1 cellular context compared by ENCODE assay signal in genomic region chr17:82103588-82104451, GRCh38.
A peak's percentile ranks its signal among the peaks of the same experiment; 100 is the strongest.
TF ChIP-seq lines count a peak whose summit lies in the region.

No MANE protein-coding gene starts in this region.

TF ChIP-seq in HepG2, 621 proteins besides CTCF, POLR2A, EP300 and RAD21 (continued from another document and continues in another):
- no peak for TF ChIP-seq NCOR1 (IDR thresholded peaks at IDR 0.05; ENCODE audit: borderline replicate concordance, low read length)
- peak; percentile 30; the same call in 1 of the 2 replicates for TF ChIP-seq KDM3A (CRISPR knock-in tag; IDR thresholded peaks at IDR 0.05; ENCODE audit: low read depth)
- TF ChIP-seq DNMT1 (CRISPR knock-in tag; IDR thresholded peaks at IDR 0.05), result no peak
- no peak for TF ChIP-seq PHF20 (CRISPR knock-in tag; IDR thresholded peaks at IDR 0.05)
- 0 out of 2 replicates have a peak, but pooled peaks have one; percentile 13 for TF ChIP-seq CREB1 (IDR thresholded peaks at IDR 0.05)
- no peak for TF ChIP-seq CREB1 (CRISPR knock-in tag; IDR thresholded peaks at IDR 0.05)
- 0 out of 2 replicates have a peak, but pooled peaks have one; percentile 72 for TF ChIP-seq ZNF670 (CRISPR knock-in tag; IDR thresholded peaks at IDR 0.05; ENCODE audit: borderline replicate concordance)
- no peak for TF ChIP-seq ZBTB46 (CRISPR knock-in tag; IDR thresholded peaks at IDR 0.05; ENCODE audit: borderline replicate concordance)
- no peak for TF ChIP-seq ZNF276 (CRISPR knock-in tag; IDR thresholded peaks at IDR 0.05; ENCODE audit: low read depth)
- peak; percentile 33 for TF ChIP-seq TBL1XR1 (IDR thresholded peaks at IDR 0.05; ENCODE audit: borderline replicate concordance, low read length, partially characterized antibody)
- peak; percentile 58 for TF ChIP-seq MXD1 (CRISPR knock-in tag; IDR thresholded peaks at IDR 0.05)
- no peak for TF ChIP-seq ZNF510 (CRISPR knock-in tag; IDR thresholded peaks at IDR 0.05; ENCODE audit: low read depth)
- TF ChIP-seq PRMT3 (CRISPR knock-in tag; IDR thresholded peaks at IDR 0.05; ENCODE audit: borderline replicate concordance, low read depth), result no peak
- TF ChIP-seq RELA (CRISPR knock-in tag; IDR thresholded peaks at IDR 0.05), result no peak
- no peak for TF ChIP-seq GABPA (IDR thresholded peaks at IDR 0.05; ENCODE audit: low read depth, low read length)
- TF ChIP-seq GABPA (CRISPR knock-in tag; IDR thresholded peaks at IDR 0.05; ENCODE audit: low read depth), result peak; percentile 35; the same call in 1 of the 2 replicates
- TF ChIP-seq NR2F6 (IDR thresholded peaks at IDR 0.05), result peak; percentile 95
- TF ChIP-seq NR2F6 (CRISPR knock-in tag; IDR thresholded peaks at IDR 0.05), result peak; percentile 97
- peak; percentile 74 for TF ChIP-seq TEAD3 (CRISPR knock-in tag; optimal IDR thresholded peaks at IDR 0.05; ENCODE audit: borderline replicate concordance)
- TF ChIP-seq ZNF234 (CRISPR knock-in tag; conservative IDR thresholded peaks at IDR 0.05), result no peak
- TF ChIP-seq SIX4 (CRISPR knock-in tag; IDR thresholded peaks at IDR 0.05), result peak; percentile 70
- peak; percentile 73 for TF ChIP-seq THAP11 (CRISPR knock-in tag; IDR thresholded peaks at IDR 0.05)
- 0 out of 2 replicates have a peak, but pooled peaks have one; percentile 76 for TF ChIP-seq LRRFIP1 (CRISPR knock-in tag; conservative IDR thresholded peaks at IDR 0.05)
- TF ChIP-seq ZNF800 (CRISPR knock-in tag; IDR thresholded peaks at IDR 0.05), result peak; percentile 50; the same call in 1 of the 2 replicates
- TF ChIP-seq SIX1 (CRISPR knock-in tag; IDR thresholded peaks at IDR 0.05; ENCODE audit: borderline replicate concordance), result no peak
- TF ChIP-seq ZNF280D (CRISPR knock-in tag; IDR thresholded peaks at IDR 0.05), result peak; percentile 90
- peak; percentile 82 for TF ChIP-seq SPEN (CRISPR knock-in tag; IDR thresholded peaks at IDR 0.05; ENCODE audit: low read depth)
- no peak for TF ChIP-seq PTBP1 (IDR thresholded peaks at IDR 0.05; ENCODE audit: low read depth, low read length, poor library complexity, severe bottlenecking)
- TF ChIP-seq MYPOP (CRISPR knock-in tag; IDR thresholded peaks at IDR 0.05), result peak; percentile 92
- no peak for TF ChIP-seq DNMT3B (CRISPR knock-in tag; conservative IDR thresholded peaks at IDR 0.05)
- peak; percentile 97 for TF ChIP-seq ZNF430 (CRISPR knock-in tag; IDR thresholded peaks at IDR 0.05)
- TF ChIP-seq ZFX (CRISPR knock-in tag; IDR thresholded peaks at IDR 0.05; ENCODE audit: low read depth), result peak; percentile 92
- TF ChIP-seq SMC3 (IDR thresholded peaks at IDR 0.05; ENCODE audit: low read length), result no peak
- 0 out of 2 replicates have a peak, but pooled peaks have one; percentile 66 for TF ChIP-seq FOXK1 (CRISPR knock-in tag; IDR thresholded peaks at IDR 0.05; ENCODE audit: borderline replicate concordance, low read depth)
- TF ChIP-seq ZNF614 (CRISPR knock-in tag; IDR thresholded peaks at IDR 0.05; ENCODE audit: borderline replicate concordance), result peak; percentile 69; the same call in 1 of the 2 replicates
- TF ChIP-seq SRSF4 (IDR thresholded peaks at IDR 0.05; ENCODE audit: low read depth, low read length, poor library complexity, severe bottlenecking), result no peak
- TF ChIP-seq ARNT2 (CRISPR knock-in tag; IDR thresholded peaks at IDR 0.05; ENCODE audit: low read depth), result peak; percentile 83
- TF ChIP-seq NR2C2 (CRISPR knock-in tag; IDR thresholded peaks at IDR 0.05; ENCODE audit: borderline replicate concordance), result peak; percentile 91
- TF ChIP-seq BRCA1 (CRISPR knock-in tag; IDR thresholded peaks at IDR 0.05), result 0 out of 2 replicates have a peak, but pooled peaks have one; percentile 60
- TF ChIP-seq TCF12 (IDR thresholded peaks at IDR 0.05), result no peak
- TF ChIP-seq TCF12 (CRISPR knock-in tag; IDR thresholded peaks at IDR 0.05), result 0 out of 2 replicates have a peak, but pooled peaks have one; percentile 17
- peak; percentile 37; the same call in 1 of the 2 replicates for TF ChIP-seq ZSCAN9 (CRISPR knock-in tag; IDR thresholded peaks at IDR 0.05; ENCODE audit: borderline replicate concordance)
- no peak for TF ChIP-seq ZBTB38 (CRISPR knock-in tag; IDR thresholded peaks at IDR 0.05)
- no peak for TF ChIP-seq ZNF780A (CRISPR knock-in tag; IDR thresholded peaks at IDR 0.05)
- TF ChIP-seq GMEB2 (CRISPR knock-in tag; IDR thresholded peaks at IDR 0.05; ENCODE audit: low read depth), result no peak
- TF ChIP-seq FOSL1 (CRISPR knock-in tag; IDR thresholded peaks at IDR 0.05; ENCODE audit: borderline replicate concordance), result no peak; the same call in 1 of the 2 replicates
- TF ChIP-seq ZBTB3 (CRISPR knock-in tag; IDR thresholded peaks at IDR 0.05; ENCODE audit: borderline replicate concordance, low read depth), result peak; percentile 39; the same call in 1 of the 2 replicates
- no peak for TF ChIP-seq DMTF1 (CRISPR knock-in tag; IDR thresholded peaks at IDR 0.05)
